9 cellular contexts compared by ENCODE assay signal in the genomic region with DNA sequence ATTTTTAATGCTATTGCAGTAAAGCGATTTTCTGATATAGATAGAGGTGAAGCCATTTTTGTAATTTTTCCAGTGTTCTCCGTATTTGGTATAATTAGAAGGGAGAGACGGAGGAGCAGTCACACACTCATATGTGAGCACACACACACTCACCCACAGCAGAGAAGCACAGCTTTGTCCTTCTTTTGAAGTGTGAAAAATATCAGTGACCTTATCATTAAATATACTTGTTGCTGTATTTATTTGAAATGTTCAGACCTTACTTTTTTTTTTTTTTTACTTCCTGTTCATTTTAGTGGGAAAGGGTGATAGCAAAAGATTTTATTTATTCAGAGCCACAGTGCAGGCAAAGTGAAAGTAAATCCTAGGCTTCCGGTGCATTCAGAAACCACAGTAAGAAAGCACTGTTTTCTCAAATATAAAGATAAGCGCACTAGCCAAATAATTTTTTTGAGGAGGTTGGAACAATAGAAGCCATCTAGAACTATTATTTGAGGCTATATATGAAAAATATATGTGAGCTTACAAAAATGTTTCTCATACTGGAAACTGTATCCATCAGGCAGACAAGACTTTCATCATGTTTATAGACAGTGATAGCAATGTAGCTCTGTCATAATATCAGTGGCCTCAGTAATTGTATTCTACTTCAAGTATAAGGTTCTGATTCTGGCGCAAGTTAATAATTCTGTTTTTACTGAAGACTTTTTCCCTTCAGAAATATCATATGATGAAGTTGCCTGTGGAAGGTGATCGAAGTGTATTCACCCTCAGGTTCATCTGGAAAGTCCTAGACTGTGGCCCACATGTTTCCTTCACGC. TPM values are rescaled to one million over a fixed set of nuclear protein-coding genes. Genes with fewer than 3 reads are reported as not detected.
DNase-seq lines count a peak whose midpoint lies in the region; ATAC-seq, FAIRE-seq and TF ChIP-seq lines count a peak whose summit lies in the region.
"Had no signal": no experiment of that assay in that cellular context is flagged by ENCODE, and none has a peak within 500 bp of the region (broad histone marks: within the 10 kb centered on the region; RNA-seq: fewer than 3 reads in every experiment).

No MANE protein-coding gene starts in this region.

- H3K9me2 ChIP-seq in SK-N-SH = no peaks in the 10 kb centered on the region

- H3F3A ChIP-seq in SK-N-SH (replicated peaks; ENCODE audit: insufficient read depth) = peaks cover 7% of the 10 kb centered on the region

- peak overlapping the region; percentile 74 for H3K4me2 ChIP-seq in SK-N-SH

- intact Hi-C loops in A673 (cut with micrococcal nuclease; ENCODE audit: unreplicated experiment) = no loop called here

- H3K27me3 ChIP-seq in A673 (replicated peaks; ENCODE audit: insufficient read depth, low read depth, low read length, poor library complexity) (no peaks in the 10 kb centered on the region), SK-N-SH (ENCODE audit: insufficient read depth) (no peaks in the 10 kb centered on the region), neuron (ENCODE audit: insufficient read depth, low read length) (no peaks in the 10 kb centered on the region)

- TF ChIP-seq POLR2A in GM12891 (IDR thresholded peaks at IDR 0.05; ENCODE audit: low read depth, low read length) = no peak

- H2AFZ ChIP-seq in SK-N-SH (ENCODE audit: low read depth) = peak overlapping the region; percentile 74
- no peak overlapping the region for H2AFZ ChIP-seq in neuron (ENCODE audit: low read depth, low read length)

- TF ChIP-seq EP300 in SK-N-SH (IDR thresholded peaks at IDR 0.05; ENCODE audit: borderline replicate concordance in 1 of 2, low read depth in 1 of 2, low read length in 1 of 2) = no peak

- WGBS in SK-N-SH (ENCODE audit: low lambda C conversion rate) = 39% methylated on average over 8 of the region's 8 CpGs

- CTCF ChIA-PET in A673 (lab: Charles Lee) = no interaction called here
- CTCF ChIA-PET in SK-N-SH (lab: Yijun Ruan, JAX) = interaction anchor here (1.6 kb wide), 1 partner anchor 44 kb away, joined by 3 read pairs; no protein-coding TSS in a partner anchor

- H3K36me3 ChIP-seq in A673 (ENCODE audit: insufficient read depth, low read length, poor library complexity, severe bottlenecking) = no peaks in the 10 kb centered on the region
- H3K36me3 ChIP-seq in SK-N-SH (replicated peaks in 1 of 2; ENCODE audit: control insufficient read depth in 1 of 2, insufficient read depth in 2 of 2, low read length in 1 of 2) = no peaks in the 10 kb centered on the region
- no peaks in the 10 kb centered on the region for H3K36me3 ChIP-seq in neuron (ENCODE audit: insufficient read depth, low read length)

- POLR2A ChIA-PET in A673 (lab: Charles Lee; ENCODE audit: low non-redundant PET) (no interaction called here), SK-N-SH (lab: Yijun Ruan, JAX) (interaction anchor here (0.6 kb wide), 1 partner anchor 60 kb away, joined by 3 read pairs; no protein-coding TSS in a partner anchor)

- peak overlapping the region; percentile 59 for H3K9ac ChIP-seq in SK-N-SH

- H3K79me2 ChIP-seq in SK-N-SH (ENCODE audit: insufficient read depth) = 0 out of 2 replicates have a peak, but pooled peaks cover 1% of the 10 kb centered on the region

- DNase-seq in A673 (ENCODE audit: low spot score) (no peak), GM12891 (ENCODE audit: insufficient read length, low spot score) (no peak), SK-N-SH (no peak), epithelial cell of proximal tubule (ENCODE audit: low read depth) (peak; percentile 59), NCI-H82 (lab: John Stamatoyannopoulos, UW) (no peak), NCI-H1048 (lab: John Stamatoyannopoulos, UW) (no peak)

- FAIRE-seq in GM12891 (lab: Jason Lieb, UNC) = peak; percentile 84
- FAIRE-seq: H1 had no signal

- peak; percentile 55 for ATAC-seq in HG03196 (IDR thresholded peaks at IDR 0.05; ENCODE audit: unreplicated experiment)

- no peak for TF ChIP-seq RAD21 in SK-N-SH (IDR thresholded peaks at IDR 0.05; ENCODE audit: low read length)

- no peaks in the 10 kb centered on the region for H3K9me3 ChIP-seq in A673 (ENCODE audit: low read depth, low read length, poor library complexity, severe bottlenecking)
- no peaks in the 10 kb centered on the region for H3K9me3 ChIP-seq in SK-N-SH
- no peaks in the 10 kb centered on the region for H3K9me3 ChIP-seq in neuron (ENCODE audit: low read length)

- H3K27ac ChIP-seq in A673 (ENCODE audit: low read depth, low read length, poor library complexity, severe bottlenecking) (no peak overlapping the region), SK-N-SH (ENCODE audit: low read depth in 2 of 2, low read length in 1 of 2) (peak overlapping the region; percentile 64 to 88)

- no TSS peak for BruUV-seq in A673 (replicated peaks; lab: Mats Ljungman, UMichigan)

- TF ChIP-seq CTCF in A673 (conservative IDR thresholded peaks at IDR 0.05; ENCODE audit: low read depth, low read length) = no peak
- no peak for TF ChIP-seq CTCF in SK-N-SH (IDR thresholded peaks at IDR 0.05)
- no peak for TF ChIP-seq CTCF in epithelial cell of proximal tubule (conservative IDR thresholded peaks at IDR 0.05; ENCODE audit: low read depth, low read length)

- no peaks in the 10 kb centered on the region for H4K20me1 ChIP-seq in SK-N-SH (ENCODE audit: insufficient read depth)

- H3K4me3 ChIP-seq in A673 (ENCODE audit: low read depth, low read length, poor library complexity, severe bottlenecking) = peak overlapping the region; percentile 27
- H3K4me3 ChIP-seq in SK-N-SH (ENCODE audit: low read depth in 2 of 2, low read length in 1 of 2) = peak overlapping the region; percentile 42 to 56
- H3K4me3 ChIP-seq in epithelial cell of proximal tubule (ENCODE audit: low read depth, low read length) = peak overlapping the region; percentile 50
- peak overlapping the region; percentile 5 for H3K4me3 ChIP-seq in neuron (ENCODE audit: low read length)

- no peaks in the 10 kb centered on the region for H3K4me1 ChIP-seq in A673 (ENCODE audit: insufficient read depth, low read length, poor library complexity, severe bottlenecking)
- H3K4me1 ChIP-seq in SK-N-SH (ENCODE audit: control insufficient read depth in 1 of 2, insufficient read depth in 2 of 2, low read depth in 1 of 2, low read length in 1 of 2) = peaks cover 0 to 53% of the 10 kb centered on the region in 2 experiments; a peak in 2 of 4 replicates
- H3K4me1 ChIP-seq in neuron (ENCODE audit: insufficient read depth, low read length) = no peaks in the 10 kb centered on the region

TF ChIP-seq in GM12891, 5 proteins besides CTCF, POLR2A, EP300 and RAD21:
- TF ChIP-seq SPI1 (IDR thresholded peaks at IDR 0.05; ENCODE audit: low read depth, low read length) (no peak), POLR2AphosphoS5 (IDR thresholded peaks at IDR 0.05; ENCODE audit: low read depth, low read length) (no peak), TAF1 (IDR thresholded peaks at IDR 0.05; ENCODE audit: low read depth, low read length) (no peak), PAX5 (IDR thresholded peaks at IDR 0.05; ENCODE audit: insufficient read depth, low read length, severe bottlenecking) (no peak), POU2F2 (IDR thresholded peaks at IDR 0.05; ENCODE audit: low read depth, low read length) (no peak)

TF ChIP-seq in SK-N-SH, 30 proteins besides CTCF, POLR2A, EP300 and RAD21 (continues in another document):
- TF ChIP-seq EZH2phosphoT487 (IDR thresholded peaks at IDR 0.05; ENCODE audit: borderline replicate concordance, low read depth) (no peak), RCOR1 (IDR thresholded peaks at IDR 0.05; ENCODE audit: low read length) (no peak), SMC3 (IDR thresholded peaks at IDR 0.05; ENCODE audit: low read depth, low read length) (no peak), GABPA (IDR thresholded peaks at IDR 0.05; ENCODE audit: low read depth) (no peak), POLR2AphosphoS5 (IDR thresholded peaks at IDR 0.05; ENCODE audit: low read depth, low read length) (no peak), CHD2 (IDR thresholded peaks at IDR 0.05; ENCODE audit: low read length, partially characterized antibody) (no peak)
- TF ChIP-seq, protein P1, sequence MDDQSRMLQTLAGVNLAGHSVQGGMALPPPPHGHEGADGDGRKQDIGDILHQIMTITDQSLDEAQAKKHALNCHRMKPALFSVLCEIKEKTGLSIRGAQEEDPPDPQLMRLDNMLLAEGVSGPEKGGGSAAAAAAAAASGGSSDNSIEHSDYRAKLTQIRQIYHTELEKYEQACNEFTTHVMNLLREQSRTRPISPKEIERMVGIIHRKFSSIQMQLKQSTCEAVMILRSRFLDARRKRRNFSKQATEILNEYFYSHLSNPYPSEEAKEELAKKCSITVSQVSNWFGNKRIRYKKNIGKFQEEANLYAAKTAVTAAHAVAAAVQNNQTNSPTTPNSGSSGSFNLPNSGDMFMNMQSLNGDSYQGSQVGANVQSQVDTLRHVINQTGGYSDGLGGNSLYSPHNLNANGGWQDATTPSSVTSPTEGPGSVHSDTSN (IDR thresholded peaks at IDR 0.05) = no peak
- TF ChIP-seq, protein P2, sequence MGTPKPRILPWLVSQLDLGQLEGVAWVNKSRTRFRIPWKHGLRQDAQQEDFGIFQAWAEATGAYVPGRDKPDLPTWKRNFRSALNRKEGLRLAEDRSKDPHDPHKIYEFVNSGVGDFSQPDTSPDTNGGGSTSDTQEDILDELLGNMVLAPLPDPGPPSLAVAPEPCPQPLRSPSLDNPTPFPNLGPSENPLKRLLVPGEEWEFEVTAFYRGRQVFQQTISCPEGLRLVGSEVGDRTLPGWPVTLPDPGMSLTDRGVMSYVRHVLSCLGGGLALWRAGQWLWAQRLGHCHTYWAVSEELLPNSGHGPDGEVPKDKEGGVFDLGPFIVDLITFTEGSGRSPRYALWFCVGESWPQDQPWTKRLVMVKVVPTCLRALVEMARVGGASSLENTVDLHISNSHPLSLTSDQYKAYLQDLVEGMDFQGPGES (IDR thresholded peaks at IDR 0.05; ENCODE audit: low read depth, low read length) = no peak
- TF ChIP-seq, protein P3, sequence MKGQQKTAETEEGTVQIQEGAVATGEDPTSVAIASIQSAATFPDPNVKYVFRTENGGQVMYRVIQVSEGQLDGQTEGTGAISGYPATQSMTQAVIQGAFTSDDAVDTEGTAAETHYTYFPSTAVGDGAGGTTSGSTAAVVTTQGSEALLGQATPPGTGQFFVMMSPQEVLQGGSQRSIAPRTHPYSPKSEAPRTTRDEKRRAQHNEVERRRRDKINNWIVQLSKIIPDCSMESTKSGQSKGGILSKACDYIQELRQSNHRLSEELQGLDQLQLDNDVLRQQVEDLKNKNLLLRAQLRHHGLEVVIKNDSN (IDR thresholded peaks at IDR 0.05; ENCODE audit: borderline replicate concordance, low read depth) = no peak

RNA-seq across cellular contexts. Expression of a gene that starts 37.2 kb away (rescaled TPM):
- total RNA-seq in A673 (2021) = 1.8 and 3.6 TPM in 2 replicates
- polyA plus RNA-seq in GM12891 (2012; ENCODE audit: low read depth, missing spikeins) = 3.3 TPM
- polyA plus RNA-seq in SK-N-SH (2012; rRNA removed) = 2.6 and 2.8 TPM in 2 replicates
- polyA plus RNA-seq in SK-N-SH (2012; cell fraction: cytosol; rRNA removed) = 2.5 and 3.0 TPM in 2 replicates
- polyA plus RNA-seq in SK-N-SH (2012; cell fraction: nucleus; rRNA removed) = 3.4 and 3.5 TPM in 2 replicates
- 4.9 and 5.1 TPM in 2 replicates for total RNA-seq in epithelial cell of proximal tubule

RNA-seq across cellular contexts. Expression of a gene that starts 38.9 kb away (rescaled TPM):
- total RNA-seq in A673 (2021) (6.9 and 7.4 TPM in 2 replicates), epithelial cell of proximal tubule (7.8 and 11.8 TPM in 2 replicates)
- polyA plus RNA-seq in GM12891 (2012; ENCODE audit: low read depth, missing spikeins) = 23.2 TPM
- 20.7 and 27.1 TPM in 2 replicates for polyA plus RNA-seq in SK-N-SH (2012; rRNA removed)
- polyA plus RNA-seq in SK-N-SH (2012; cell fraction: cytosol; rRNA removed) = 21.0 and 23.2 TPM in 2 replicates
- 39.3 and 40.7 TPM in 2 replicates for polyA plus RNA-seq in SK-N-SH (2012; cell fraction: nucleus; rRNA removed)
